In genomic region chr11:83409891-83410290, GRCh38 we compare ENCODE assay signal across 16 cellular contexts.
DNase-seq lines count a peak whose midpoint lies in the region; TF ChIP-seq lines count a peak whose summit lies in the region.
"Had no signal": no experiment of that assay in that cellular context is flagged by ENCODE, and none has a peak within 500 bp of the region (broad histone marks: within the 10 kb centered on the region; RNA-seq: fewer than 3 reads in every experiment).

No MANE protein-coding gene starts in this region.

- POLR2A ChIA-PET in A673 (lab: Charles Lee; ENCODE audit: low non-redundant PET), result no interaction called here

- TF ChIP-seq CTCF in 22Rv1 (IDR thresholded peaks at IDR 0.05) (no peak), left ventricle myocardium inferior (IDR thresholded peaks at IDR 0.05; ENCODE audit: borderline replicate concordance) (no peak), prostate gland (IDR thresholded peaks at IDR 0.05) (no peak), A673 (conservative IDR thresholded peaks at IDR 0.05; ENCODE audit: low read depth, low read length) (no peak)

- BruUV-seq in A673 (replicated peaks; lab: Mats Ljungman, UMichigan), result no TSS peak

- no peak overlapping the region for H3K4me3 ChIP-seq in left ventricle myocardium inferior
- no peak overlapping the region for H3K4me3 ChIP-seq in prostate gland
- no peak overlapping the region for H3K4me3 ChIP-seq in A673 (ENCODE audit: low read depth, low read length, poor library complexity, severe bottlenecking)
- H3K4me3 ChIP-seq: A549, Peyer's patch had no signal

- WGBS in prostate gland, result 62% methylated on average over 2 of the region's 2 CpGs

- H3K4me1 ChIP-seq in left ventricle myocardium inferior, result peaks cover 24% of the 10 kb centered on the region
- peaks cover 13% of the 10 kb centered on the region for H3K4me1 ChIP-seq in prostate gland (replicated peaks)
- H3K4me1 ChIP-seq in A673 (ENCODE audit: insufficient read depth, low read length, poor library complexity, severe bottlenecking), result no peaks in the 10 kb centered on the region
- H3K4me1 ChIP-seq: A549, Peyer's patch had no signal

- H3K27ac ChIP-seq in 22Rv1 (peak overlapping the region; percentile 98), angular gyrus (ENCODE audit: low read depth, low read length) (peak overlapping the region; percentile 12), left ventricle myocardium inferior (replicated peaks) (peak overlapping the region; percentile 51), prostate gland (peak overlapping the region; percentile 35 to 63), A673 (ENCODE audit: low read depth, low read length, poor library complexity, severe bottlenecking) (no peak overlapping the region)
- H3K27ac ChIP-seq: A549, Peyer's patch had no signal

- TF ChIP-seq POLR2A in prostate gland (IDR thresholded peaks at IDR 0.05), result no peak

- DNase-seq in left ventricle myocardium inferior (no peak), prostate gland (ENCODE audit: low spot score) (no peak), NCI-H345 (lab: John Stamatoyannopoulos, UW) (no peak), A673 (ENCODE audit: low spot score) (no peak), NCI-H2107 treated with DMSO at 0.1 percent for 48 hours (lab: John Stamatoyannopoulos, UW; ENCODE audit: unreplicated experiment) (no peak), NCI-H1105 (lab: John Stamatoyannopoulos, UW) (no peak)
- DNase-seq: COR-L47, KBM-7, NCI-H1436 treated with DMSO at 0.1 percent for 48 hours, NCI-H2081, NCI-H524, Peyer's patch, SHP77 had no signal

- intact Hi-C loops in left ventricle myocardium inferior (cut with micrococcal nuclease), result no loop called here
- intact Hi-C loops in prostate gland (cut with DNase I), result no loop called here
- intact Hi-C loops in A673 (cut with micrococcal nuclease; ENCODE audit: unreplicated experiment), result no loop called here

- H3K36me3 ChIP-seq in left ventricle myocardium inferior (no peaks in the 10 kb centered on the region), prostate gland (no peaks in the 10 kb centered on the region), A673 (ENCODE audit: insufficient read depth, low read length, poor library complexity, severe bottlenecking) (no peaks in the 10 kb centered on the region)
- H3K36me3 ChIP-seq: Peyer's patch had no signal

- H3K9me3 ChIP-seq in left ventricle myocardium inferior (replicated peaks) (no peaks in the 10 kb centered on the region), prostate gland (no peaks in the 10 kb centered on the region), A673 (ENCODE audit: low read depth, low read length, poor library complexity, severe bottlenecking) (no peaks in the 10 kb centered on the region)
- H3K9me3 ChIP-seq: A549, Peyer's patch had no signal

- H3K27me3 ChIP-seq in left ventricle myocardium inferior (ENCODE audit: low read depth) (no peaks in the 10 kb centered on the region), prostate gland (replicated peaks; ENCODE audit: insufficient read depth) (no peaks in the 10 kb centered on the region), A673 (replicated peaks; ENCODE audit: insufficient read depth, low read depth, low read length, poor library complexity) (no peaks in the 10 kb centered on the region)
- H3K27me3 ChIP-seq: Peyer's patch had no signal

- CTCF ChIA-PET in A673 (lab: Charles Lee), result no interaction called here
